8 cellular contexts compared by ENCODE assay signal in genomic region chr5:142323480-142324376, GRCh38. TPM values are rescaled to one million over a fixed set of nuclear protein-coding genes. Genes with fewer than 3 reads are reported as not detected.
DNase-seq lines count a peak whose midpoint lies in the region; ATAC-seq and TF ChIP-seq lines count a peak whose summit lies in the region.

No MANE protein-coding gene starts in this region.

- 24% methylated on average over 35 of the region's 35 CpGs for WGBS in urinary bladder

- H3K9me3 ChIP-seq in OCI-LY3 (ENCODE audit: insufficient read depth, low read length) (no peaks in the 10 kb centered on the region), colonic mucosa (no peaks in the 10 kb centered on the region)

- H3K27me3 ChIP-seq in OCI-LY3 (ENCODE audit: low read depth, low read length) (no peaks in the 10 kb centered on the region), colonic mucosa (no peaks in the 10 kb centered on the region)

- TF ChIP-seq CTCF in OCI-LY3 (IDR thresholded peaks at IDR 0.05; ENCODE audit: low read depth, low read length) (no peak), colonic mucosa (IDR thresholded peaks at IDR 0.05) (no peak)

- TF ChIP-seq POLR2A in GM18505 (IDR thresholded peaks at IDR 0.05; ENCODE audit: borderline replicate concordance, extremely low read depth, insufficient read depth, insufficient read length) = no peak

- H3K27ac ChIP-seq in OCI-LY3 (ENCODE audit: low read length) (no peak overlapping the region), colonic mucosa (peak overlapping the region; percentile 92), urinary bladder (ENCODE audit: low read depth) (peak overlapping the region; percentile 88)

- H3K79me2 ChIP-seq in OCI-LY3 (ENCODE audit: low read length) = peaks cover 15% of the 10 kb centered on the region

- DNase-seq in G401 (ENCODE audit: low spot score) = peak; percentile 16
- peak; percentile 75 for DNase-seq in colonic mucosa
- peak; percentile 52 to 57 for DNase-seq in lung microvascular endothelial cell (ENCODE audit: low read depth in 2 of 2)
- no peak for DNase-seq in NCI-H748 treated with DMSO at 0.1 percent for 48 hours (lab: John Stamatoyannopoulos, UW)

- ATAC-seq in GM18505 (IDR thresholded peaks at IDR 0.05; ENCODE audit: unreplicated experiment) (no peak), GM18517 (IDR thresholded peaks at IDR 0.05; ENCODE audit: unreplicated experiment) (no peak)

- H3K4me1 ChIP-seq in OCI-LY3 (ENCODE audit: low read length) = peaks cover 18% of the 10 kb centered on the region; the same call in 1 of the 2 replicates
- H3K4me1 ChIP-seq in colonic mucosa = peaks cover 6% of the 10 kb centered on the region
- no peaks in the 10 kb centered on the region for H3K4me1 ChIP-seq in urinary bladder (ENCODE audit: insufficient read depth)

- intact Hi-C loops in colonic mucosa (cut with DNase I) = loop anchor here (10.0 kb wide), 2 partner anchors 169 to 221 kb away; no protein-coding TSS in a partner anchor

- H3K9ac ChIP-seq in OCI-LY3 (ENCODE audit: low read length) = peak overlapping the region; percentile 93
- H3K9ac ChIP-seq in colonic mucosa (ENCODE audit: low read depth in 2 of 2, low read length in 2 of 2) = peak overlapping the region; percentile 82 to 94

- H3K36me3 ChIP-seq in OCI-LY3 (replicated peaks; ENCODE audit: low read depth, low read length) (no peaks in the 10 kb centered on the region), colonic mucosa (no peaks in the 10 kb centered on the region), urinary bladder (ENCODE audit: insufficient read depth) (no peaks in the 10 kb centered on the region)

- peak overlapping the region; percentile 89 for H3K4me2 ChIP-seq in OCI-LY3 (ENCODE audit: low read length)

- H2AFZ ChIP-seq in OCI-LY3 (ENCODE audit: low read depth, low read length) = peak overlapping the region; percentile 89; the same call in 1 of the 2 replicates

- H3K4me3 ChIP-seq in OCI-LY3 (ENCODE audit: low read length) (peak overlapping the region; percentile 97), colonic mucosa (peak overlapping the region; percentile 77), urinary bladder (ENCODE audit: low read depth, low read length) (peak overlapping the region; percentile 51)

- H4K20me1 ChIP-seq in OCI-LY3 (ENCODE audit: insufficient read depth, low read length) = no peaks in the 10 kb centered on the region

- in situ Hi-C loops in G401 (cut with HindIII; ENCODE audit: low sequenced_read_pairs) = loop anchor here (25.0 kb wide), 1 partner anchor 161 kb away; no protein-coding TSS in a partner anchor

RNA-seq across cellular contexts. Expression of gene SPRY4, which starts 1.1 kb away (rescaled TPM):
- 6.5 and 7.9 TPM in 2 replicates for total RNA-seq in G401 (2014; rRNA removed; shearing (Covaris generic))
- total RNA-seq in colonic mucosa = 10 to 100 TPM in 1 of 2 donors, 1 to 10 TPM in 1; 8.4 to 21.5 TPM
- total RNA-seq in lung microvascular endothelial cell = 2.6 and 3.7 TPM in 2 replicates
- total RNA-seq in urinary bladder = 8.6 TPM
- polyA plus RNA-seq in urinary bladder = 11.6 TPM
